8 cellular contexts compared by ENCODE assay signal in the genomic region with DNA sequence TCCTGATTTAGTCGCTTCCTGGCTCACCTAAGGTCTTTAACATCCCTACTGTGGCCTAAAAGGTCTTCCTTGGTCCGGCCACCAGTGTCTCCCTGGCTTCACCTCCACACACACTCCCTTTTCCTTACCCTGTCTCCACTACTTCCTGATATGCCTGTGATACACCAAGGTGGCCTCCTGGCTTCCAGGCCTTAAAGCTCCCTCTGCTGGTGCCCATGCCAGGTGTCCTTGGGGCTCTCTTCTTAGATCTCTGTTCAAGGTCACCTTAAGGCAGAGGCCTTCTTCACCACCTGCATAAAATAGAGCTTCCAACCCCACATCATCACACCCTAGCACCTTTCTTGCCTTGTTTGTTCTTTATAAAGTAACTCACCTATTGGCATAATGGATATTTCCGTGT.
A peak's percentile ranks its signal among the peaks of the same experiment; 100 is the strongest.
DNase-seq lines count a peak whose midpoint lies in the region; ATAC-seq and TF ChIP-seq lines count a peak whose summit lies in the region.

No MANE protein-coding gene starts in this region.

- no peak for ATAC-seq in GM19452 (IDR thresholded peaks at IDR 0.05; ENCODE audit: unreplicated experiment)
- ATAC-seq in HG03196 (IDR thresholded peaks at IDR 0.05; ENCODE audit: unreplicated experiment), result no peak

- intact Hi-C loops in A673 (cut with micrococcal nuclease; ENCODE audit: unreplicated experiment) (no loop called here), left ventricle myocardium inferior (cut with micrococcal nuclease) (no loop called here)

- BruUV-seq in A673 (replicated peaks; lab: Mats Ljungman, UMichigan), result no TSS peak

- in situ Hi-C loops in GM13976 (cut with MboI; ENCODE audit: low sequenced_read_pairs, unreplicated experiment), result no loop called here

- DNase-seq in A673 (ENCODE audit: low spot score), result peak; percentile 39
- no peak for DNase-seq in GM13976 (ENCODE audit: low spot score)
- DNase-seq in NCI-H748 (lab: John Stamatoyannopoulos, UW; ENCODE audit: unreplicated experiment), result peak; percentile 71
- peak; percentile 73 for DNase-seq in epithelial cell of esophagus (ENCODE audit: low read depth)
- no peak for DNase-seq in GM19238 (ENCODE audit: insufficient read length, low spot score)
- DNase-seq in left ventricle myocardium inferior, result no peak

- TF ChIP-seq CTCF in A673 (conservative IDR thresholded peaks at IDR 0.05; ENCODE audit: low read depth, low read length) (peak; percentile 66), GM13976 (IDR thresholded peaks at IDR 0.05; ENCODE audit: borderline replicate concordance, control extremely low read depth, extremely low read depth, insufficient read depth, missing control alignments) (peak; percentile 14), epithelial cell of esophagus (IDR thresholded peaks at IDR 0.05; ENCODE audit: insufficient read depth, low read depth, low read length, missing control alignments) (peak; percentile 64), left ventricle myocardium inferior (IDR thresholded peaks at IDR 0.05; ENCODE audit: borderline replicate concordance) (no peak)

- H3K9me3 ChIP-seq in A673 (ENCODE audit: low read depth, low read length, poor library complexity, severe bottlenecking) (no peaks in the 10 kb centered on the region), left ventricle myocardium inferior (replicated peaks) (no peaks in the 10 kb centered on the region)

- POLR2A ChIA-PET in A673 (lab: Charles Lee; ENCODE audit: low non-redundant PET), result no interaction called here

- H3K4me3 ChIP-seq in A673 (ENCODE audit: low read depth, low read length, poor library complexity, severe bottlenecking), result no peak overlapping the region
- H3K4me3 ChIP-seq in epithelial cell of esophagus (ENCODE audit: low read length), result no peak overlapping the region
- no peak overlapping the region for H3K4me3 ChIP-seq in left ventricle myocardium inferior

- no peaks in the 10 kb centered on the region for H3K27me3 ChIP-seq in A673 (replicated peaks; ENCODE audit: insufficient read depth, low read depth, low read length, poor library complexity)
- H3K27me3 ChIP-seq in left ventricle myocardium inferior (ENCODE audit: low read depth), result peaks cover 27% of the 10 kb centered on the region

- CTCF ChIA-PET in A673 (lab: Charles Lee), result no interaction called here

- H3K4me1 ChIP-seq in A673 (ENCODE audit: insufficient read depth, low read length, poor library complexity, severe bottlenecking) (peaks cover 8% of the 10 kb centered on the region), left ventricle myocardium inferior (no peaks in the 10 kb centered on the region)

- no peak overlapping the region for H3K27ac ChIP-seq in A673 (ENCODE audit: low read depth, low read length, poor library complexity, severe bottlenecking)
- H3K27ac ChIP-seq in left ventricle myocardium inferior (replicated peaks), result no peak overlapping the region

- H3K36me3 ChIP-seq in A673 (ENCODE audit: insufficient read depth, low read length, poor library complexity, severe bottlenecking) (no peaks in the 10 kb centered on the region), left ventricle myocardium inferior (no peaks in the 10 kb centered on the region)

Comparison
In these comparisons a context has a peak if more than half of its experiments do, and no peak if none do; other contexts are left out.
1. DNase-seq: peak in A673 (single experiment), NCI-H748 (single experiment) and epithelial cell of esophagus (single experiment); none in GM13976 (single experiment), GM19238 (single experiment) and left ventricle myocardium inferior (single experiment).